Comparison of ENCODE assay signal across 14 cellular contexts in genomic region chr2:98663521-98664090, GRCh38. TPM values are rescaled to one million over a fixed set of nuclear protein-coding genes. Genes with fewer than 3 reads are reported as not detected.
DNase-seq lines count a peak whose midpoint lies in the region; ATAC-seq, FAIRE-seq and TF ChIP-seq lines count a peak whose summit lies in the region.
"Had no signal": no experiment of that assay in that cellular context is flagged by ENCODE, and none has a peak within 500 bp of the region (broad histone marks: within the 10 kb centered on the region; RNA-seq: fewer than 3 reads in every experiment).

No MANE protein-coding gene starts in this region.

- TF ChIP-seq RAD21 in GM12878 (IDR thresholded peaks at IDR 0.05; ENCODE audit: insufficient read depth, low read depth, low read length), result no peak

- SMC1A ChIA-PET in GM12878 (lab: Charles Lee; ENCODE audit: uncharacterized antibody, unreplicated experiment), result interaction anchor here (0.8 kb wide), 1 partner anchor 16 kb away, joined by 3 read pairs; no protein-coding TSS in a partner anchor

- POLR2A ChIA-PET in GM12878 (lab: Charles Lee), result no interaction called here

- BruUV-seq in GM12878 (replicated peaks; lab: Mats Ljungman, UMichigan), result no TSS peak

- no peaks in the 10 kb centered on the region for H4K20me1 ChIP-seq in GM12878 (ENCODE audit: control insufficient read depth, insufficient read depth)

- H3K9ac ChIP-seq in GM12878 (ENCODE audit: control insufficient read depth, insufficient read depth, low read length), result no peak overlapping the region

- FAIRE-seq in GM12878 (lab: Jason Lieb, UNC) (peak; percentile 59), pancreas (lab: Jason Lieb, UNC) (no peak)

- H3K27me3 ChIP-seq in RWPE2 (ENCODE audit: insufficient read depth, poor library complexity, severe bottlenecking) (no peaks in the 10 kb centered on the region), GM12878 (replicated peaks in 1 of 2; ENCODE audit: control insufficient read depth in 2 of 2, insufficient read depth in 2 of 2, low read length in 1 of 2) (no peaks in the 10 kb centered on the region), pancreas (no peaks in the 10 kb centered on the region)
- H3K27me3 ChIP-seq: heart right ventricle had no signal

- H3K4me1 ChIP-seq in RWPE2 (ENCODE audit: insufficient read depth, poor library complexity, severe bottlenecking) (peaks cover 5% of the 10 kb centered on the region), GM12878 (ENCODE audit: control insufficient read depth, insufficient read depth, low read length) (no peaks in the 10 kb centered on the region), pancreas (no peaks in the 10 kb centered on the region)

- CTCF ChIA-PET in GM12878 (lab: Yijun Ruan, JAX), result interaction anchor here (0.8 to 1.5 kb wide), 2 partner anchors 10 to 14 kb away, joined by 4 to 5 read pairs; no protein-coding TSS in a partner anchor

- H3K79me2 ChIP-seq in GM12878 (ENCODE audit: control insufficient read depth, insufficient read depth, low read length), result no peaks in the 10 kb centered on the region

- ATAC-seq in RWPE2 (ENCODE audit: low read depth), result no peak
- no peak for ATAC-seq in GM12878
- peak in 3 of 4 donors; percentile 26 to 39 (median 27) for ATAC-seq in pancreas
- ATAC-seq in GM21737 (IDR thresholded peaks at IDR 0.05; ENCODE audit: unreplicated experiment), result no peak
- ATAC-seq in HG02571 (IDR thresholded peaks at IDR 0.05; ENCODE audit: unreplicated experiment), result no peak
- no peak for ATAC-seq in HG03159 (IDR thresholded peaks at IDR 0.05; ENCODE audit: unreplicated experiment)
- ATAC-seq: heart right ventricle had no signal

- in situ Hi-C loops in GM12878 (cut with MboI), result no loop called here

- no peak for TF ChIP-seq CTCF in RWPE2 (IDR thresholded peaks at IDR 0.05; ENCODE audit: poor library complexity, severe bottlenecking)
- TF ChIP-seq CTCF in GM12878 (IDR thresholded peaks at IDR 0.05 in 2 of 3, conservative IDR thresholded peaks at IDR 0.05 in 1 of 3; ENCODE audit: control insufficient read depth in 2 of 3, extremely low read depth in 1 of 3, insufficient read depth in 1 of 3, low read depth in 3 of 3, low read length in 3 of 3), result no peak
- TF ChIP-seq CTCF in pancreas (IDR thresholded peaks at IDR 0.05), result no peak

- peak overlapping the region; percentile 37 for H3K27ac ChIP-seq in RWPE2 (ENCODE audit: poor library complexity, severe bottlenecking)
- H3K27ac ChIP-seq in GM12878 (ENCODE audit: control insufficient read depth, insufficient read depth), result no peak overlapping the region
- no peak overlapping the region for H3K27ac ChIP-seq in pancreas
- H3K27ac ChIP-seq: 22Rv1, coronary artery had no signal

- H3K9me3 ChIP-seq in RWPE2 (ENCODE audit: severe bottlenecking) (no peaks in the 10 kb centered on the region), GM12878 (replicated peaks; ENCODE audit: control insufficient read depth, insufficient read depth, low read length) (no peaks in the 10 kb centered on the region; the same call in 2 of the 3 replicates), pancreas (no peaks in the 10 kb centered on the region)

- TF ChIP-seq EP300 in GM12878 (IDR thresholded peaks at IDR 0.05; ENCODE audit: borderline replicate concordance in 1 of 2, control insufficient read depth in 1 of 2, low read depth in 2 of 2, low read length in 2 of 2), result no peak

- H3K4me3 ChIP-seq in RWPE2 (ENCODE audit: severe bottlenecking) (no peak overlapping the region), GM12878 (no peak overlapping the region), pancreas (no peak overlapping the region)
- H3K4me3 ChIP-seq: coronary artery, heart right ventricle had no signal

- intact Hi-C loops in GM12878 (cut with micrococcal nuclease; ENCODE audit: unreplicated experiment) (no loop called here), pancreas (cut with DNase I) (loop anchor here in 1 of 3 donors (5.0 kb wide), 1 partner anchor 54 kb away; no protein-coding TSS in a partner anchor)

- TF ChIP-seq POLR2A in GM12878 (IDR thresholded peaks at IDR 0.05; ENCODE audit: low read depth, low read length), result no peak

- whole genome bisulfite sequencing in GM12878 (ENCODE audit: insufficient coverage, insufficient replicate concordance, low lambda C conversion rate, missing lambda C conversion rate), result 81% methylated on average over 12 of the region's 12 CpGs
- 83 to 84% methylated on average over 12 of the region's 12 CpGs for WGBS in pancreas, 2 donors

- H3K4me2 ChIP-seq in GM12878 (ENCODE audit: control insufficient read depth, insufficient read depth), result no peak overlapping the region

- RAD21 ChIA-PET in GM12878 (lab: Charles Lee; ENCODE audit: unreplicated experiment), result no interaction called here

- no peak overlapping the region for H2AFZ ChIP-seq in GM12878 (ENCODE audit: control insufficient read depth, low read depth, low read length)

- peak; percentile 6 for DNase-seq in NOMO-1 treated with DMSO at 0.1 percent for 48 hours (lab: John Stamatoyannopoulos, UW; ENCODE audit: unreplicated experiment)
- no peak for DNase-seq in NOMO-1 treated with dmso at 0.1 percent for 144 hours (lab: John Stamatoyannopoulos, UW; ENCODE audit: unreplicated experiment)
- DNase-seq in RWPE2 (ENCODE audit: low spot score), result no peak
- DNase-seq in GM12878 (ENCODE audit: low read depth, low spot score), result no peak
- DNase-seq in pancreas, result no peak
- DNase-seq: amygdala, GDM1, heart right ventricle, NCI-H1417 treated with DMSO at 0.1 percent for 48 hours had no signal

- no peaks in the 10 kb centered on the region for H3K36me3 ChIP-seq in RWPE2 (ENCODE audit: low read depth)
- no peaks in the 10 kb centered on the region; a peak in 2 of 4 replicates for H3K36me3 ChIP-seq in GM12878 (ENCODE audit: control insufficient read depth in 2 of 2, insufficient read depth in 2 of 2, low read length in 1 of 2)
- peaks cover 0 to 11% (median 0%) of the 10 kb centered on the region in 3 donors for H3K36me3 ChIP-seq in pancreas

TF ChIP-seq in GM12878, 131 proteins besides CTCF, POLR2A, EP300 and RAD21 (continues in another document):
- TF ChIP-seq MYC (IDR thresholded peaks at IDR 0.05; ENCODE audit: insufficient read depth, insufficient read length, insufficient replicate concordance, low read length, severe bottlenecking), result no peak
- TF ChIP-seq, protein P1, sequence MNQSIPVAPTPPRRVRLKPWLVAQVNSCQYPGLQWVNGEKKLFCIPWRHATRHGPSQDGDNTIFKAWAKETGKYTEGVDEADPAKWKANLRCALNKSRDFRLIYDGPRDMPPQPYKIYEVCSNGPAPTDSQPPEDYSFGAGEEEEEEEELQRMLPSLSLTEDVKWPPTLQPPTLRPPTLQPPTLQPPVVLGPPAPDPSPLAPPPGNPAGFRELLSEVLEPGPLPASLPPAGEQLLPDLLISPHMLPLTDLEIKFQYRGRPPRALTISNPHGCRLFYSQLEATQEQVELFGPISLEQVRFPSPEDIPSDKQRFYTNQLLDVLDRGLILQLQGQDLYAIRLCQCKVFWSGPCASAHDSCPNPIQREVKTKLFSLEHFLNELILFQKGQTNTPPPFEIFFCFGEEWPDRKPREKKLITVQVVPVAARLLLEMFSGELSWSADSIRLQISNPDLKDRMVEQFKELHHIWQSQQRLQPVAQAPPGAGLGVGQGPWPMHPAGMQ (IDR thresholded peaks at IDR 0.05; ENCODE audit: borderline replicate concordance), result no peak

RNA-seq across cellular contexts. Expression of gene UNC50, which starts 55.2 kb away (rescaled TPM):
- 58.0 and 61.0 TPM in 2 replicates for total RNA-seq in GM12878 (2013; cell fraction: nucleolus; rRNA removed)
- total RNA-seq in GM12878 (2014; rRNA removed), result 34.6 and 34.8 TPM in 2 replicates
- total RNA-seq in GM12878 (2014; rRNA removed; fragmentation: Illumina TruSeq; extraction: Trizol), result 27.9 and 28.0 TPM in 2 replicates
- total RNA-seq in GM12878 (2021), result 25.5 and 25.8 TPM in 2 replicates
- 15.3 TPM for polyA plus RNA-seq in GM12878 (2011; ENCODE audit: low read depth)
- 60.3 and 77.1 TPM in 2 replicates for polyA plus RNA-seq in GM12878 (2011; rRNA removed)
- polyA plus RNA-seq in GM12878 (2011; cell fraction: cytosol; rRNA removed), result 22.9 and 32.3 TPM in 2 replicates
- polyA plus RNA-seq in GM12878 (2011; cell fraction: nucleus; rRNA removed), result 38.9 and 45.6 TPM in 2 replicates
- polyA plus RNA-seq in GM12878 (2012), result 23.9 and 26.4 TPM in 2 replicates
- polyA plus RNA-seq in GM12878 (2014; fragmentation: Illumina TruSeq; extraction: Trizol), result 34.8 and 42.4 TPM in 2 replicates
- polyA plus RNA-seq in GM12878 (2014; fragmentation: Nextera tagmentation; extraction: Ambion mirVana), result 10 to 100 TPM; 40.8 to 59.5 TPM
- polyA plus RNA-seq in GM12878 (2014; rRNA removed), result 33.1 TPM in 2 replicates
- 10 to 100 TPM; 68.1 to 76.3 TPM for polyA plus RNA-seq in GM12878 (2016; fragmentation: Nextera tagmentation; extraction: Ambion mirVana)
- polyA minus RNA-seq in GM12878 (2011; rRNA and poly(A)+ RNA removed), result 13.5 and 14.5 TPM in 2 replicates
- polyA minus RNA-seq in GM12878 (2011; cell fraction: cytosol; rRNA and poly(A)+ RNA removed), result 4.0 and 7.1 TPM in 2 replicates
- 16.3 and 22.8 TPM in 2 replicates for polyA minus RNA-seq in GM12878 (2011; cell fraction: nucleus; rRNA and poly(A)+ RNA removed)
- total RNA-seq in pancreas, result 10 to 100 TPM; 11.9 to 23.3 (median 15.1) TPM
- polyA plus RNA-seq in pancreas, result 10 to 100 TPM; 22.9 to 38.1 TPM

RNA-seq across cellular contexts. Expression of gene COA5, which starts 55.3 kb away (rescaled TPM):
- 37.3 and 39.2 TPM in 2 replicates for total RNA-seq in GM12878 (2013; cell fraction: nucleolus; rRNA removed)
- 35.5 and 41.7 TPM in 2 replicates for total RNA-seq in GM12878 (2014; rRNA removed)
- 22.9 and 24.0 TPM in 2 replicates for total RNA-seq in GM12878 (2014; rRNA removed; fragmentation: Illumina TruSeq; extraction: Trizol)
- total RNA-seq in GM12878 (2021), result 26.9 and 29.7 TPM in 2 replicates
- polyA plus RNA-seq in GM12878 (2011; ENCODE audit: low read depth), result 12.5 TPM
- 49.9 and 90.9 TPM in 2 replicates for polyA plus RNA-seq in GM12878 (2011; rRNA removed)
- polyA plus RNA-seq in GM12878 (2011; cell fraction: cytosol; rRNA removed), result 20.4 and 23.6 TPM in 2 replicates
- 29.8 and 34.9 TPM in 2 replicates for polyA plus RNA-seq in GM12878 (2011; cell fraction: nucleus; rRNA removed)
- 37.0 and 43.2 TPM in 2 replicates for polyA plus RNA-seq in GM12878 (2012)
- 20.7 and 21.4 TPM in 2 replicates for polyA plus RNA-seq in GM12878 (2014; fragmentation: Illumina TruSeq; extraction: Trizol)
- 10 to 100 TPM; 21.4 to 40.3 TPM for polyA plus RNA-seq in GM12878 (2014; fragmentation: Nextera tagmentation; extraction: Ambion mirVana)
- 42.8 and 49.3 TPM in 2 replicates for polyA plus RNA-seq in GM12878 (2014; rRNA removed)
- polyA plus RNA-seq in GM12878 (2016; fragmentation: Nextera tagmentation; extraction: Ambion mirVana), result 10 to 100 TPM; 58.8 to 63.3 TPM
- 5.3 and 7.0 TPM in 2 replicates for polyA minus RNA-seq in GM12878 (2011; rRNA and poly(A)+ RNA removed)
- polyA minus RNA-seq in GM12878 (2011; cell fraction: cytosol; rRNA and poly(A)+ RNA removed), result 4.8 and 6.5 TPM in 2 replicates
- 12.6 and 22.5 TPM in 2 replicates for polyA minus RNA-seq in GM12878 (2011; cell fraction: nucleus; rRNA and poly(A)+ RNA removed)
- total RNA-seq in pancreas, result 10 to 100 TPM in 4 of 6 donors, 1 to 10 TPM in 2; 9.3 to 16.8 (median 10.6) TPM
- 10 to 100 TPM; 26.0 to 41.0 TPM for polyA plus RNA-seq in pancreas

Comparison
In these comparisons a context has a peak if more than half of its experiments do, and no peak if none do; other contexts are left out.
1. ATAC-seq: peak in pancreas (3 of 4); none in RWPE2 (single experiment), GM12878 (single experiment), GM21737 (single experiment), HG02571 (single experiment) and HG03159 (single experiment).